24 cellular contexts compared by ENCODE assay signal in the genomic region with DNA sequence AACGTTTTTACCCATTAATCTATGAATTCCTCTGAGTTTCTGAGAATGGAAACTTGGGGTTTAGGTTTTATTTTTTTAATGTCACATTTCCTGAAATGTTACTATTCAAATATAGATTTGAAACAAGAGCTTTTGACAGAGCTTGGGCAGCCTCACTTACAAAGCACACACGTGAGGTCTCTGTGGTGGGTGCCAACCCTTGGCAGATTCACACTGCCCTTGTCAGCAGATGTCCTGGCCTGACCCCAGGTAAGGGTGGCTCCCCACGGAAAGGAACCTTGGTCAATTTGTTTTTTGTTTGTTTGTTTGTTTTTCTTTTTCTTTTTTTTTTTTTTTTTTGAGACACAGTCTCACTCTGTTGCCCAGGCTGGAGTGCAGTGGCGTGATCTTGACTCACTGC. TPM values are rescaled to one million over a fixed set of nuclear protein-coding genes. Genes with fewer than 3 reads are reported as not detected.
DNase-seq lines count a peak whose midpoint lies in the region; ATAC-seq and TF ChIP-seq lines count a peak whose summit lies in the region.
"Had no signal": no experiment of that assay in that cellular context is flagged by ENCODE, and none has a peak within 500 bp of the region (broad histone marks: within the 10 kb centered on the region; RNA-seq: fewer than 3 reads in every experiment).

No MANE protein-coding gene starts in this region.

- H3K4me1 Mint-ChIP-seq in natural killer cell treated with Interleukin-12 subunit alpha and Interleukin-12 subunit beta and Interleukin-15 and Interleukin-18, amount 100 ng/mL, for 72 hours (ENCODE audit: low read depth in 2 of 2) = no peaks in the 10 kb centered on the region
- H3K4me1 Mint-ChIP-seq in natural killer cell (no peaks in the 10 kb centered on the region), chondrocyte (ENCODE audit: low read depth) (peaks cover 9% of the 10 kb centered on the region)

- no peaks in the 10 kb centered on the region for H3K36me3 ChIP-seq in osteoblast (ENCODE audit: insufficient read depth, low read length)
- peaks cover 16% of the 10 kb centered on the region for H3K36me3 ChIP-seq in suprapubic skin

- TF ChIP-seq POLR2A in suprapubic skin (IDR thresholded peaks at IDR 0.05) = no peak

- intact Hi-C loops in natural killer cell (cut with micrococcal nuclease) = no loop called here

- 71% methylated on average over 4 of the region's 4 CpGs for WGBS in suprapubic skin

- H3K4me3 Mint-ChIP-seq in natural killer cell treated with Interleukin-12 subunit alpha and Interleukin-12 subunit beta and Interleukin-15 and Interleukin-18, amount 100 ng/mL, for 72 hours = no peak overlapping the region
- H3K4me3 Mint-ChIP-seq in natural killer cell (no peak overlapping the region), chondrocyte (ENCODE audit: unreplicated experiment) (no peak overlapping the region)
- H3K4me3 Mint-ChIP-seq: CD8-positive, alpha-beta T cell had no signal

- ATAC-seq in natural killer cell treated with Interleukin-12 subunit alpha and Interleukin-12 subunit beta and Interleukin-15 and Interleukin-18, amount 100 ng/mL, for 72 hours = no peak
- ATAC-seq in natural killer cell (no peak), HG03159 (IDR thresholded peaks at IDR 0.05; ENCODE audit: unreplicated experiment) (no peak)
- ATAC-seq: CD8-positive, alpha-beta T cell had no signal

- H4K20me1 ChIP-seq in osteoblast (ENCODE audit: insufficient read depth, low read length) = no peaks in the 10 kb centered on the region

- no peaks in the 10 kb centered on the region for H3K27me3 Mint-ChIP-seq in natural killer cell treated with Interleukin-12 subunit alpha and Interleukin-12 subunit beta and Interleukin-15 and Interleukin-18, amount 100 ng/mL, for 72 hours
- H3K27me3 Mint-ChIP-seq in natural killer cell (ENCODE audit: low read depth in 2 of 2) (no peaks in the 10 kb centered on the region), chondrocyte (ENCODE audit: low read depth) (no peaks in the 10 kb centered on the region)

- H3K27ac Mint-ChIP-seq in natural killer cell treated with Interleukin-12 subunit alpha and Interleukin-12 subunit beta and Interleukin-15 and Interleukin-18, amount 100 ng/mL, for 72 hours = no peak overlapping the region
- H3K27ac Mint-ChIP-seq in natural killer cell = no peak overlapping the region
- no peak overlapping the region for H3K27ac Mint-ChIP-seq in chondrocyte (ENCODE audit: unreplicated experiment)

- H3K27ac ChIP-seq in osteoblast (ENCODE audit: low read depth, low read length) (no peak overlapping the region), suprapubic skin (no peak overlapping the region)
- H3K27ac ChIP-seq: HL-60, SK-N-MC had no signal

- H3K36me3 Mint-ChIP-seq in natural killer cell treated with Interleukin-12 subunit alpha and Interleukin-12 subunit beta and Interleukin-15 and Interleukin-18, amount 100 ng/mL, for 72 hours = no peaks in the 10 kb centered on the region
- no peaks in the 10 kb centered on the region for H3K36me3 Mint-ChIP-seq in natural killer cell
- no peaks in the 10 kb centered on the region for H3K36me3 Mint-ChIP-seq in chondrocyte (ENCODE audit: low read depth)

- peaks cover 4% of the 10 kb centered on the region for H3K4me1 ChIP-seq in osteoblast (ENCODE audit: insufficient read depth, low read length)
- peaks cover under 1% of the 10 kb centered on the region for H3K4me1 ChIP-seq in suprapubic skin

- no peaks in the 10 kb centered on the region for H3K9me3 Mint-ChIP-seq in natural killer cell treated with Interleukin-12 subunit alpha and Interleukin-12 subunit beta and Interleukin-15 and Interleukin-18, amount 100 ng/mL, for 72 hours
- no peaks in the 10 kb centered on the region for H3K9me3 Mint-ChIP-seq in natural killer cell
- H3K9me3 Mint-ChIP-seq in chondrocyte (ENCODE audit: low read depth) = no peaks in the 10 kb centered on the region
- H3K9me3 Mint-ChIP-seq: CD8-positive, alpha-beta T cell had no signal

- H3K9me3 ChIP-seq in osteoblast (ENCODE audit: low read depth, low read length) (no peaks in the 10 kb centered on the region), suprapubic skin (no peaks in the 10 kb centered on the region)
- H3K9me3 ChIP-seq: Caco-2 had no signal

- H3K4me3 ChIP-seq in osteoblast (ENCODE audit: insufficient read depth, low read length) = no peak overlapping the region
- H3K4me3 ChIP-seq in suprapubic skin = no peak overlapping the region
- H3K4me3 ChIP-seq: SK-N-MC had no signal

- no peak overlapping the region for H3K4me2 ChIP-seq in osteoblast (ENCODE audit: insufficient read depth, low read length)

- H3K79me2 ChIP-seq in osteoblast (ENCODE audit: insufficient read depth, low read length) = no peaks in the 10 kb centered on the region

- no peak overlapping the region for H2AFZ ChIP-seq in osteoblast (ENCODE audit: low read length)

- DNase-seq in natural killer cell treated with Interleukin-12 subunit alpha and Interleukin-12 subunit beta and Interleukin-15 and Interleukin-18, amount 100 ng/mL, for 72 hours (ENCODE audit: low spot score) = peak; percentile 8
- no peak for DNase-seq in natural killer cell
- peak; percentile 34 for DNase-seq in chondrocyte (ENCODE audit: low spot score)
- peak; percentile 47 for DNase-seq in osteoblast (ENCODE audit: insufficient read length, low spot score, missing footprints)
- DNase-seq in DMS 273 (lab: John Stamatoyannopoulos, UW; ENCODE audit: unreplicated experiment) = no peak
- DNase-seq in suprapubic skin (ENCODE audit: low spot score in 2 of 2) = no peak
- DNase-seq: C1 segment of cervical spinal cord; Caco-2; CD8-positive, alpha-beta T cell; DMS79 treated with DMSO at 0.1 percent for 48 hours; HCEC 1CT; NCI-H1048; NCI-H1417 treated with DMSO at 0.1 percent for 48 hours; NCI-H1694 treated with DMSO at 0.1 percent for 48 hours; NCI-H2081 treated with DMSO at 0.1 percent for 48 hours; NCI-H2171; NCI-H226; NCI-H510A; NCI-H69; RPMI8226; SIG-M5 had no signal

- H3K27me3 ChIP-seq in osteoblast (ENCODE audit: insufficient read depth, low read length) = peaks cover 14% of the 10 kb centered on the region
- no peaks in the 10 kb centered on the region for H3K27me3 ChIP-seq in suprapubic skin

- TF ChIP-seq CTCF in natural killer cell (IDR thresholded peaks at IDR 0.05) = no peak
- TF ChIP-seq CTCF in chondrocyte (IDR thresholded peaks at IDR 0.05) = no peak
- TF ChIP-seq CTCF in osteoblast (IDR thresholded peaks at IDR 0.05; ENCODE audit: extremely low read depth, low read depth, low read length) = no peak
- no peak for TF ChIP-seq CTCF in suprapubic skin (IDR thresholded peaks at IDR 0.05)

- TF ChIP-seq EP300 in suprapubic skin (IDR thresholded peaks at IDR 0.05) = no peak

RNA-seq across cellular contexts. Expression of gene FAAP20, which starts 53.5 kb away (rescaled TPM):
- 10 to 100 TPM; 43.4 to 61.8 TPM for total RNA-seq in natural killer cell treated with Interleukin-12 subunit alpha and Interleukin-12 subunit beta and Interleukin-15 and Interleukin-18, amount 100 ng/mL, for 72 hours
- 10 to 100 TPM; 40.3 to 53.0 (median 43.3) TPM for total RNA-seq in natural killer cell
- 48.4 to 76.1 TPM (median 69.2 TPM) in 3 replicates for total RNA-seq in chondrocyte
- total RNA-seq in osteoblast = 18.6 and 25.3 TPM in 2 replicates
- 10 to 100 TPM; 18.6 to 47.3 (median 24.9) TPM for total RNA-seq in suprapubic skin

Comparison
In these comparisons a context has a peak if more than half of its experiments do, and no peak if none do; other contexts are left out.
1. DNase-seq: peak in natural killer cell treated with Interleukin-12 subunit alpha and Interleukin-12 subunit beta and Interleukin-15 and Interleukin-18, amount 100 ng/mL, for 72 hours (single experiment), chondrocyte (single experiment) and osteoblast (single experiment); none in natural killer cell (single experiment), DMS 273 (single experiment) and suprapubic skin (0 of 2).